Comparison of ENCODE assay signal across 8 cellular contexts in the genomic region with DNA sequence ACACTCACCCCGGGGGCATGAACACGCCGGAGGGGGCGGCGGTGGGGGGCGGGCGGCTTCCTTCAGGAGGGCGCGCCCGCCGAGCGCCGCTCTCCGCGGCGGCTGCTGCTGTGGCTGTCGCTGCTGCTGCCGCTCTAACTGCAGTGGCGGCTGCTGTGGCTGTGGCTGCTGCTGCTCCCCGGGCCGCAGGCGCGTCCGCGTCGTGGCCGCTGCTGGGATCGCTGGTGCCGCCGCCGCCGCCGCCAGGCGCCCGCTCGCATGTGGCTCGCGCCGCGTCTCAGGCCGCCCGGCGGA. TPM values are rescaled to one million over a fixed set of nuclear protein-coding genes. Genes with fewer than 3 reads are reported as not detected.
A peak's percentile ranks its signal among the peaks of the same experiment; 100 is the strongest.
DNase-seq lines count a peak whose midpoint lies in the region; ATAC-seq and TF ChIP-seq lines count a peak whose summit lies in the region.

A gene with protein sequence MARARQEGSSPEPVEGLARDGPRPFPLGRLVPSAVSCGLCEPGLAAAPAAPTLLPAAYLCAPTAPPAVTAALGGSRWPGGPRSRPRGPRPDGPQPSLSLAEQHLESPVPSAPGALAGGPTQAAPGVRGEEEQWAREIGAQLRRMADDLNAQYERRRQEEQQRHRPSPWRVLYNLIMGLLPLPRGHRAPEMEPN (minus strand): TSS at position 279 of the 294 bp plus-strand sequence. CDS start 2,768 bp downstream, outside the sequence.

- no peaks in the 10 kb centered on the region for H3K9me3 ChIP-seq in A673 (ENCODE audit: low read depth, low read length, poor library complexity, severe bottlenecking)
- no peaks in the 10 kb centered on the region for H3K9me3 ChIP-seq in mammary epithelial cell (replicated peaks; ENCODE audit: insufficient read depth, low read length)
- H3K9me3 ChIP-seq in mucosa of descending colon: no peaks in the 10 kb centered on the region

- H3K9ac ChIP-seq in mammary epithelial cell (ENCODE audit: insufficient read depth, low read length): peak within 1 kb of the TSS; percentile 53

- TF ChIP-seq CTCF in A673 (conservative IDR thresholded peaks at IDR 0.05; ENCODE audit: low read depth, low read length): no peak
- no peak for TF ChIP-seq CTCF in mammary epithelial cell (conservative IDR thresholded peaks at IDR 0.05 in 1 of 2, IDR thresholded peaks at IDR 0.05 in 1 of 2; ENCODE audit: extremely low read depth in 1 of 2, insufficient read depth in 1 of 2, low read depth in 1 of 2, low read length in 2 of 2)
- no peak for TF ChIP-seq CTCF in mucosa of descending colon (IDR thresholded peaks at IDR 0.05)

- BruUV-seq in A673 (replicated peaks; lab: Mats Ljungman, UMichigan) (no TSS peak), mammary epithelial cell (replicated peaks; lab: Mats Ljungman, UMichigan) (no TSS peak)

- peak within 1 kb of the TSS; percentile 87 for H2AFZ ChIP-seq in mammary epithelial cell (ENCODE audit: low read depth, low read length)

- peaks cover 31% of the 10 kb centered on the region for H3K79me2 ChIP-seq in mammary epithelial cell (ENCODE audit: insufficient read depth, low read length)

- H3K4me3 ChIP-seq in A673 (ENCODE audit: low read depth, low read length, poor library complexity, severe bottlenecking) (peak within 1 kb of the TSS; percentile 90), mammary epithelial cell (replicated peaks in 1 of 3; ENCODE audit: insufficient read depth in 1 of 3, low read depth in 2 of 3, low read length in 3 of 3) (peak within 1 kb of the TSS; percentile 75 to 98 (median 76)), mucosa of descending colon (peak within 1 kb of the TSS; percentile 77)

- no CpG with 5 or more reads among the region's 43 CpGs for WGBS in mammary epithelial cell (ENCODE audit: low coverage, missing lambda C conversion rate)

- in situ Hi-C loops in mammary epithelial cell (cut with MboI; ENCODE audit: low sequenced_read_pairs in 2 of 2): no loop called here

- intact Hi-C loops in A673 (cut with micrococcal nuclease; ENCODE audit: unreplicated experiment) (no loop called here), mammary epithelial cell (cut with micrococcal nuclease) (no loop called here), mucosa of descending colon (cut with DNase I, micrococcal nuclease) (no loop called here)

- POLR2A ChIA-PET in A673 (lab: Charles Lee; ENCODE audit: low non-redundant PET): no interaction called here

- no peaks in the 10 kb centered on the region for H4K20me1 ChIP-seq in mammary epithelial cell (ENCODE audit: insufficient read depth, low read length)

- dilution Hi-C loops in mammary epithelial cell (cut with HindIII; ENCODE audit: low sequenced_read_pairs): no loop called here

- no peak for DNase-seq in A673 (ENCODE audit: low spot score)
- no peak for DNase-seq in mammary epithelial cell
- DNase-seq in mucosa of descending colon: no peak
- DNase-seq in HPDE6-E6E7 (ENCODE audit: extremely low spot score): no peak
- DNase-seq in H4 (ENCODE audit: low spot score): no peak

- peak within 1 kb of the TSS; percentile 96 for H3K4me2 ChIP-seq in mammary epithelial cell (ENCODE audit: insufficient read depth, low read depth, low read length)

- CTCF ChIA-PET in A673 (lab: Charles Lee) (no interaction called here), mammary epithelial cell (lab: Charles Lee; ENCODE audit: low non-redundant PET) (no interaction called here)

- H3K27ac ChIP-seq in A673 (ENCODE audit: low read depth, low read length, poor library complexity, severe bottlenecking) (peak within 1 kb of the TSS; percentile 77), mammary epithelial cell (ENCODE audit: insufficient read depth, low read depth, low read length) (peak within 1 kb of the TSS; percentile 90)

- H3K4me1 ChIP-seq in A673 (ENCODE audit: insufficient read depth, low read length, poor library complexity, severe bottlenecking) (peaks cover 22% of the 10 kb centered on the region), mammary epithelial cell (ENCODE audit: insufficient read depth, low read length) (peaks cover 58% of the 10 kb centered on the region), mucosa of descending colon (ENCODE audit: low read depth) (peaks cover 30% of the 10 kb centered on the region)

- H3K27me3 ChIP-seq in A673 (replicated peaks; ENCODE audit: insufficient read depth, low read depth, low read length, poor library complexity) (no peaks in the 10 kb centered on the region), mammary epithelial cell (ENCODE audit: insufficient read depth, low read length) (no peaks in the 10 kb centered on the region)

- H3K36me3 ChIP-seq in A673 (ENCODE audit: insufficient read depth, low read length, poor library complexity, severe bottlenecking) (no peaks in the 10 kb centered on the region), mammary epithelial cell (ENCODE audit: insufficient read depth, low read length) (no peaks in the 10 kb centered on the region), mucosa of descending colon (ENCODE audit: low read depth) (no peaks in the 10 kb centered on the region)

- ATAC-seq in HG03175 (IDR thresholded peaks at IDR 0.05; ENCODE audit: unreplicated experiment) (peak; percentile 22), mucosa of descending colon (no peak), HG03095 (IDR thresholded peaks at IDR 0.05; ENCODE audit: unreplicated experiment) (no peak), HG03342 (IDR thresholded peaks at IDR 0.05; ENCODE audit: unreplicated experiment) (no peak)

RNA-seq across cellular contexts. Expression of the gene that starts here (rescaled TPM):
- total RNA-seq in A673 (2021) (2.7 and 3.7 TPM in 2 replicates), mammary epithelial cell (1 to 10 TPM; 7.0 to 8.1 TPM), mucosa of descending colon (10 to 100 TPM; 18.3 to 24.9 (median 22.8) TPM)
- polyA plus RNA-seq in mammary epithelial cell: 1.4 TPM
- 1.2 TPM for polyA minus RNA-seq in mammary epithelial cell
- 3.3 and 3.7 TPM in 2 replicates for total RNA-seq in H4 (2014; rRNA removed; shearing (Covaris generic))
